ENCODE assay signal across 21 cellular contexts in the genomic region with DNA sequence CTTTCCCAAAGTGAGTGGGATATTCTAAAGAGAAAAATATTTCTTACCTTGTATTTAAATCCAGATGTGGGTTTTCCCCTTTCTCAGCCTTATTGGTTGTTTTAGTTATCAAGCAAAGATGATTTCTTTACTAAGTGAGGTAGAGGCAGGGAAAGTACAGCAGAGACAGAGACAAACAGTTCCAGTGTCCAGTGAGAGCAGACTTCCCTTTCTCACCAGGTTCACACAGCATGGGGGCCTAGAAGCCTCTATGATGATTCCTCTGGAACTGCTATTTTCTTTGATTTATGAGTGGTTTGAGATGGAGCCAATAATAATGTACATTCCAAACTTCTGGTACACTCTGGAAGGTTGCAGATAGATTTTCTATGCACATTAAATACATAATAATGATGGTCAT.
A peak's percentile ranks its signal among the peaks of the same experiment; 100 is the strongest.
DNase-seq lines count a peak whose midpoint lies in the region; ATAC-seq and TF ChIP-seq lines count a peak whose summit lies in the region.
"Had no signal": no experiment of that assay in that cellular context is flagged by ENCODE, and none has a peak within 500 bp of the region (broad histone marks: within the 10 kb centered on the region; RNA-seq: fewer than 3 reads in every experiment).

No MANE protein-coding gene starts in this region.

- H3K9me3 ChIP-seq in esophagus squamous epithelium, result no peaks in the 10 kb centered on the region
- H3K9me3 ChIP-seq in endodermal cell (ENCODE audit: control insufficient read depth, low read length), result no peaks in the 10 kb centered on the region
- H3K9me3 ChIP-seq: BLaER1 treated with 17β-estradiol and CSF1 and Interleukin-3, amounts not matched to agents 10 nM and 100 nM; HAP-1; SJSA1 had no signal

- intact Hi-C loops in esophagus squamous epithelium (cut with DNase I), result no loop called here

- DNase-seq in AG10803 (ENCODE audit: low read depth), result peak; percentile 55
- peak; percentile 46 for DNase-seq in astrocyte of the spinal cord (ENCODE audit: low read depth, low spot score)
- no peak for DNase-seq in naive B cell
- DNase-seq in esophagus squamous epithelium (lab: John Stamatoyannopoulos, UW), result no peak
- no peak for DNase-seq in left lobe of liver (ENCODE audit: low spot score)
- DNase-seq in endodermal cell, result no peak
- no peak for DNase-seq in activated naive CD4-positive, alpha-beta T cell treated with anti-CD3 and anti-CD28 coated beads, Interleukin-2, amount 50 U/mL, for 16 hours
- DNase-seq: 8988T; CD8-positive, alpha-beta memory T cell; DMS79 treated with DMSO at 0.1 percent for 48 hours; GF-D8; NCI-H1105 treated with DMSO at 0.1 percent for 48 hours; NCI-H187; NCI-H446 treated with DMSO at 0.1 percent for 48 hours; NCI-H748 treated with DMSO at 0.1 percent for 48 hours had no signal

- no peaks in the 10 kb centered on the region for H3K36me3 Mint-ChIP-seq in naive B cell
- no peaks in the 10 kb centered on the region for H3K36me3 Mint-ChIP-seq in endodermal cell (ENCODE audit: low read depth)
- H3K36me3 Mint-ChIP-seq: CD8-positive, alpha-beta memory T cell had no signal

- H3K4me1 Mint-ChIP-seq in naive B cell (peaks cover 24 to 32% (median 26%) of the 10 kb centered on the region in 3 donors), endodermal cell (peaks cover 37% of the 10 kb centered on the region)

- peaks cover 0 to 5% (median 0%) of the 10 kb centered on the region in 3 donors for H3K36me3 ChIP-seq in esophagus squamous epithelium
- no peaks in the 10 kb centered on the region for H3K36me3 ChIP-seq in endodermal cell (ENCODE audit: control insufficient read depth, insufficient read depth, low read length)
- H3K36me3 ChIP-seq: BLaER1 treated with 17β-estradiol and CSF1 and Interleukin-3, amounts not matched to agents 10 nM and 100 nM; HAP-1; SJSA1 had no signal

- H3K27ac Mint-ChIP-seq in naive B cell (peak overlapping the region in 1 of 6 donors; percentile 5), endodermal cell (no peak overlapping the region)
- H3K27ac Mint-ChIP-seq: CD8-positive, alpha-beta memory T cell had no signal

- ATAC-seq in GM18868 (IDR thresholded peaks at IDR 0.05; ENCODE audit: unreplicated experiment) (peak; percentile 21), naive B cell (ENCODE audit: low read depth in 2 of 2) (peak; percentile 57 to 72), left lobe of liver (no peak)

- TF ChIP-seq POLR2A in esophagus squamous epithelium (IDR thresholded peaks at IDR 0.05), result no peak

- peaks cover 0 to 3% (median 0%) of the 10 kb centered on the region in 3 donors for H3K4me1 ChIP-seq in esophagus squamous epithelium
- H3K4me1 ChIP-seq in endodermal cell (ENCODE audit: control insufficient read depth, insufficient read depth, low read length), result peaks cover 10% of the 10 kb centered on the region
- H3K4me1 ChIP-seq: HAP-1 had no signal

- no peaks in the 10 kb centered on the region for H3K27me3 ChIP-seq in esophagus squamous epithelium
- H3K27me3 ChIP-seq in endodermal cell (ENCODE audit: control insufficient read depth, insufficient read depth, low read length, poor library complexity, severe bottlenecking), result no peaks in the 10 kb centered on the region
- H3K27me3 ChIP-seq: BLaER1 treated with 17β-estradiol and CSF1 and Interleukin-3, amounts not matched to agents 10 nM and 100 nM; SJSA1 had no signal

- no peak overlapping the region for H3K9ac ChIP-seq in endodermal cell (ENCODE audit: extremely low read depth, low read length, poor library complexity, severe bottlenecking)
- H3K9ac ChIP-seq: BLaER1 treated with 17β-estradiol and CSF1 and Interleukin-3, amounts not matched to agents 10 nM and 100 nM had no signal

- no peaks in the 10 kb centered on the region for H3K9me3 Mint-ChIP-seq in naive B cell
- H3K9me3 Mint-ChIP-seq in endodermal cell, result no peaks in the 10 kb centered on the region
- H3K9me3 Mint-ChIP-seq: CD8-positive, alpha-beta memory T cell had no signal

- H3K4me3 Mint-ChIP-seq in naive B cell, result no peak overlapping the region
- no peak overlapping the region for H3K4me3 Mint-ChIP-seq in endodermal cell
- H3K4me3 Mint-ChIP-seq: CD8-positive, alpha-beta memory T cell had no signal

- H3K4me3 ChIP-seq in AG10803 (ENCODE audit: low read length) (no peak overlapping the region), astrocyte of the spinal cord (ENCODE audit: low read depth, low read length) (no peak overlapping the region), esophagus squamous epithelium (no peak overlapping the region), endodermal cell (ENCODE audit: low read length) (no peak overlapping the region)
- H3K4me3 ChIP-seq: BLaER1 treated with 17β-estradiol and CSF1 and Interleukin-3, amounts not matched to agents 10 nM and 100 nM; HAP-1; SJSA1 had no signal

- H3K27me3 Mint-ChIP-seq in naive B cell (no peaks in the 10 kb centered on the region), endodermal cell (ENCODE audit: insufficient read depth) (peaks cover 55% of the 10 kb centered on the region)

- H3K27ac ChIP-seq in esophagus squamous epithelium (no peak overlapping the region), endodermal cell (ENCODE audit: low read depth, low read length) (no peak overlapping the region)
- H3K27ac ChIP-seq: BLaER1 treated with 17β-estradiol and CSF1 and Interleukin-3, amounts not matched to agents 10 nM and 100 nM; HL-60; RWPE1; SJSA1 had no signal

- in situ Hi-C loops in astrocyte of the spinal cord (cut with HindIII; ENCODE audit: low sequenced_read_pairs), result no loop called here

- no peak for TF ChIP-seq CTCF in AG10803 (conservative IDR thresholded peaks at IDR 0.05; ENCODE audit: low read length)
- TF ChIP-seq CTCF in astrocyte of the spinal cord (IDR thresholded peaks at IDR 0.05; ENCODE audit: low read depth, low read length), result no peak
- TF ChIP-seq CTCF in esophagus squamous epithelium (IDR thresholded peaks at IDR 0.05), result no peak
- no peak for TF ChIP-seq CTCF in endodermal cell (conservative IDR thresholded peaks at IDR 0.05)

Comparison
In these comparisons a context has a peak if more than half of its experiments do, and no peak if none do; other contexts are left out.
1. DNase-seq: peak in AG10803 (single experiment) and astrocyte of the spinal cord (single experiment); none in naive B cell (single experiment), esophagus squamous epithelium (single experiment), left lobe of liver (single experiment), endodermal cell (single experiment) and activated naive CD4-positive, alpha-beta T cell treated with anti-CD3 and anti-CD28 coated beads, Interleukin-2, amount 50 U/mL, for 16 hours (single experiment).